In the genomic region with DNA sequence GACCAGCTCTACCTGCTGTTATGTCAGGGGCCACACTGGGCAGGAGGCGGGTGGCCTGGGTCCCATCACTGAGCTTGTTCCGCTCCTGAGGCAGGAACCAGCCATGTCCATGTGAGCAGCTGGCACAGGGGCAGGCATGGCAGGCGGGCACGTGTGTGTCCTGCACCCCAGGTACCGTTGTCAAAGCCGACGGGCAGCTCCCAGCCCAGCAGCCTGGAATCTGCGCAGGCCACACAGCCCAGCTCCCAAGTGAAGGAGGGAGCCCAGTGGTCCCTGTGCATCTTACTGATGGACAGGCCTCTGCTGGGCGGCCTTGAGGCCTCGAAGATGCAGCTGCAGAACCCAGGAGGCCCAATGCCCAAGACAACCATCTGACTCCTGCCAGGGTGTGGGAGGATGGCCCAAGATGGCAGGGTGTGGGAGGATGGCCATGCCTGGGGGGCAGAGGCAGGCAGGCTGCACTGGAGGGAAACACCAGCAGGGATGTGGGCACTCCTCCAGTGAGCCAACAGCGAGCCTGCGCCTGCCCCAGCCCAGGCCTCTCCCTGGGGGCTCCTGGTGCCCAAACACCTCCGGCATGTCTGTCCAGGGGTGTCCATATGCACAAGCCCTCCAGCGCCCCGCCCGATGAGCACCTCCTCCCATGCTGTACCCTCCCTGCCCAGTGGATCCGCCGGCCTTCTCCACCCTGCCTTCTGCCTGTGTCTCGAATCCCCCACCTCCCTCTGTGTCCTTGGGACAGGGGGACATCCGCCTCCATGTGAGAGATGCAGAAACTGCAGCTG, we compare ENCODE assay signal across 2 cellular contexts.
A peak's percentile ranks its signal among the peaks of the same experiment; 100 is the strongest.
TF ChIP-seq lines count a peak whose summit lies in the region.

No MANE protein-coding gene starts in this region.

TF ChIP-seq in HepG2, 621 proteins besides CTCF, POLR2A, EP300 and RAD21:
- TF ChIP-seq ZNF367 (CRISPR knock-in tag; IDR thresholded peaks at IDR 0.05; ENCODE audit: borderline replicate concordance), result no peak
- TF ChIP-seq RBFOX2 (IDR thresholded peaks at IDR 0.05; ENCODE audit: low read depth, low read length), result 0 out of 2 replicates have a peak, but pooled peaks have one; percentile 25
- TF ChIP-seq NFE2L1 (CRISPR knock-in tag; IDR thresholded peaks at IDR 0.05; ENCODE audit: borderline replicate concordance), result no peak
- no peak for TF ChIP-seq SKI (IDR thresholded peaks at IDR 0.05; ENCODE audit: partially characterized antibody)
- TF ChIP-seq SPEN (CRISPR knock-in tag; IDR thresholded peaks at IDR 0.05; ENCODE audit: low read depth), result no peak
- TF ChIP-seq POLR2AphosphoS2 (IDR thresholded peaks at IDR 0.05; ENCODE audit: low read depth, low read length), result no peak

TF ChIP-seq in K562, 482 proteins besides CTCF, POLR2A, EP300 and RAD21:
- 0 out of 2 replicates have a peak, but pooled peaks have one; percentile 17 for TF ChIP-seq POLR2G (IDR thresholded peaks at IDR 0.05; ENCODE audit: low read depth, low read length)
- no peak for TF ChIP-seq PHF8 (IDR thresholded peaks at IDR 0.05; ENCODE audit: borderline replicate concordance, low read length)
TF ChIP-seq in K562: peak in this region for 1.
